ENCODE assay signal across 9 cellular contexts in genomic region chrX:8364369-8365141, GRCh38.
DNase-seq lines count a peak whose midpoint lies in the region; ATAC-seq, FAIRE-seq and TF ChIP-seq lines count a peak whose summit lies in the region.
"Had no signal": no experiment of that assay in that cellular context is flagged by ENCODE, and none has a peak within 500 bp of the region (broad histone marks: within the 10 kb centered on the region; RNA-seq: fewer than 3 reads in every experiment).

No MANE protein-coding gene starts in this region.

- DNase-seq in NCI-H345 (lab: John Stamatoyannopoulos, UW) (peak; percentile 45), NCI-H345 treated with DMSO at 0.1 percent for 48 hours (lab: John Stamatoyannopoulos, UW; ENCODE audit: unreplicated experiment) (no peak), NCI-H526 (lab: John Stamatoyannopoulos, UW) (peak; percentile 76 to 77), bronchial epithelial cell (ENCODE audit: low read depth) (peak; percentile 76), retina (peak; percentile 30), T-helper 1 cell (no peak)
- DNase-seq: activated effector memory CD4-positive, alpha-beta T cell treated with Interleukin-2 at 50 U/mL for 16 hours had no signal

- H3K4me3 ChIP-seq in bronchial epithelial cell (ENCODE audit: low read depth, low read length), result no peak overlapping the region

- H3K36me3 ChIP-seq in bronchial epithelial cell (ENCODE audit: control insufficient read depth, insufficient read depth, low read length), result no peaks in the 10 kb centered on the region

- FAIRE-seq in bronchial epithelial cell (lab: Jason Lieb, UNC), result no peak

- TF ChIP-seq CTCF in bronchial epithelial cell (IDR thresholded peaks at IDR 0.05; ENCODE audit: insufficient read depth, low read length, severe bottlenecking), result peak; percentile 46

- no peaks in the 10 kb centered on the region for H3K27me3 ChIP-seq in bronchial epithelial cell (ENCODE audit: control insufficient read depth, insufficient read depth, low read length)

- ATAC-seq in HG02870 (IDR thresholded peaks at IDR 0.05; ENCODE audit: unreplicated experiment) (no peak), GM19467 (IDR thresholded peaks at IDR 0.05; ENCODE audit: unreplicated experiment) (no peak)

Comparison
In these comparisons a context has a peak if more than half of its experiments do, and no peak if none do; other contexts are left out.
1. DNase-seq: peak in NCI-H345 (single experiment), NCI-H526 (2 of 2), bronchial epithelial cell (single experiment) and retina (single experiment); none in NCI-H345 treated with DMSO at 0.1 percent for 48 hours (single experiment) and T-helper 1 cell (0 of 5).